11 cellular contexts compared by ENCODE assay signal in the genomic region with DNA sequence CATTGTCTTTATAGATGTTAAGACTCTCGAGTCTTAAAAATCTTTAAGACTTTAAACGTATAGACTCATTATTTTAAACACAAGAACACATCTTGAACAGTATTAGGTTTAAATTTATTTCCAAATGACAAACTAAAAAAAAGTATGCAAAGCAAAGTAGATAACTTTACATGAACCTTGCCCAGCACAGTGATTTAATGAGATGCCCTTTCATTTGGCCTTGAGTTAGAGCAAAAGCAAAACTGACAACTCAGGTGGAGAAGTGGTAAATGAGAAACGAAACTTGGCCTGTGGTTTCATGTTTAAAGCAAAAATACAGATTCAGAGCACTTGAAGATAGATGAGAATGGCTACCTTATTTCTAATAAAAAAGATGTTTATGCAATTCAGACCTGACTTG. TPM values are rescaled to one million over a fixed set of nuclear protein-coding genes. Genes with fewer than 3 reads are reported as not detected.
DNase-seq lines count a peak whose midpoint lies in the region; ATAC-seq and TF ChIP-seq lines count a peak whose summit lies in the region.
"Had no signal": no experiment of that assay in that cellular context is flagged by ENCODE, and none has a peak within 500 bp of the region (broad histone marks: within the 10 kb centered on the region; RNA-seq: fewer than 3 reads in every experiment).

No MANE protein-coding gene starts in this region.

- intact Hi-C loops in tibial artery (cut with DNase I; ENCODE audit: low total_unique reads) = no loop called here

- no peak overlapping the region for H2AFZ ChIP-seq in OCI-LY1 (ENCODE audit: low read length)

- peaks cover 3% of the 10 kb centered on the region for H3K36me3 Mint-ChIP-seq in CD4-positive, CD25-positive, alpha-beta regulatory T cell

- peak in 2 of 3 donors; percentile 44 to 91 for DNase-seq in CD4-positive, CD25-positive, alpha-beta regulatory T cell
- DNase-seq in NCI-H69 (lab: John Stamatoyannopoulos, UW) (no peak), cerebellar cortex (ENCODE audit: low spot score) (no peak), tibial artery (no peak), dermis blood vessel endothelial cell (no peak)
- DNase-seq: esophagus squamous epithelium had no signal

- no peaks in the 10 kb centered on the region for H3K9me2 ChIP-seq in OCI-LY1 (ENCODE audit: low read depth, low read length)

- H3K9me3 ChIP-seq in CD4-positive, CD25-positive, alpha-beta regulatory T cell (ENCODE audit: control insufficient read depth in 2 of 2, low read length in 2 of 2) = no peaks in the 10 kb centered on the region
- no peaks in the 10 kb centered on the region for H3K9me3 ChIP-seq in OCI-LY1 (ENCODE audit: low read length)
- no peaks in the 10 kb centered on the region for H3K9me3 ChIP-seq in tibial artery
- H3K9me3 ChIP-seq: esophagus squamous epithelium had no signal

- H3F3A ChIP-seq in OCI-LY1 (ENCODE audit: insufficient read depth, low read length) = no peaks in the 10 kb centered on the region

- H3K9me3 Mint-ChIP-seq in CD4-positive, CD25-positive, alpha-beta regulatory T cell = peaks cover 0 to 2% (median 0%) of the 10 kb centered on the region in 7 donors

- H3K79me2 ChIP-seq in OCI-LY1 (ENCODE audit: insufficient read depth, low read length) = no peaks in the 10 kb centered on the region

- peaks cover 2% of the 10 kb centered on the region for H3K36me3 ChIP-seq in CD4-positive, CD25-positive, alpha-beta regulatory T cell (ENCODE audit: control insufficient read depth, insufficient read depth, low read length)
- H3K36me3 ChIP-seq in OCI-LY1 (ENCODE audit: insufficient read depth, low read length) (no peaks in the 10 kb centered on the region), tibial artery (no peaks in the 10 kb centered on the region)
- H3K36me3 ChIP-seq: esophagus squamous epithelium had no signal

- TF ChIP-seq CTCF in OCI-LY1 (IDR thresholded peaks at IDR 0.05; ENCODE audit: low read length) (no peak), tibial artery (IDR thresholded peaks at IDR 0.05) (no peak)

- peak overlapping the region; percentile 18 to 50 (median 34) for H3K4me3 Mint-ChIP-seq in CD4-positive, CD25-positive, alpha-beta regulatory T cell

- H4K20me1 ChIP-seq in OCI-LY1 (ENCODE audit: insufficient read depth, low read length) = no peaks in the 10 kb centered on the region

- peak overlapping the region; percentile 47; the same call in 1 of the 2 replicates for H3K4me2 ChIP-seq in OCI-LY1 (ENCODE audit: low read length)

- H3K27me3 ChIP-seq in CD4-positive, CD25-positive, alpha-beta regulatory T cell (ENCODE audit: control insufficient read depth, insufficient read depth, low read length) = no peaks in the 10 kb centered on the region
- H3K27me3 ChIP-seq in OCI-LY1 (ENCODE audit: insufficient read depth, low read length) (no peaks in the 10 kb centered on the region), tibial artery (no peaks in the 10 kb centered on the region)
- H3K27me3 ChIP-seq: esophagus squamous epithelium had no signal

- peak; percentile 76 to 82 for ATAC-seq in CD4-positive, CD25-positive, alpha-beta regulatory T cell (ENCODE audit: low read depth in 2 of 2)
- ATAC-seq in GM19043 (IDR thresholded peaks at IDR 0.05; ENCODE audit: low read depth, unreplicated experiment) (peak; percentile 40), HG02938 (IDR thresholded peaks at IDR 0.05; ENCODE audit: unreplicated experiment) (peak; percentile 59)

- no peak overlapping the region for H3K9ac ChIP-seq in OCI-LY1 (ENCODE audit: low read length)

- peak overlapping the region; percentile 11 to 77 (median 42) for H3K27ac Mint-ChIP-seq in CD4-positive, CD25-positive, alpha-beta regulatory T cell

- H3K4me3 ChIP-seq in CD4-positive, CD25-positive, alpha-beta regulatory T cell (ENCODE audit: low read depth, low read length) = peak overlapping the region; percentile 63
- H3K4me3 ChIP-seq in OCI-LY1 (ENCODE audit: low read depth, low read length, poor library complexity, severe bottlenecking) (no peak overlapping the region), tibial artery (no peak overlapping the region)
- H3K4me3 ChIP-seq: esophagus squamous epithelium had no signal

- peak overlapping the region; percentile 70 for H3K27ac ChIP-seq in CD4-positive, CD25-positive, alpha-beta regulatory T cell (ENCODE audit: insufficient read depth, low read length, poor library complexity, severe bottlenecking)
- H3K27ac ChIP-seq in OCI-LY1 (ENCODE audit: low read depth, low read length, poor library complexity, severe bottlenecking) (peak overlapping the region; percentile 73), tibial artery (no peak overlapping the region)
- H3K27ac ChIP-seq: C4-2B, esophagus squamous epithelium had no signal

- peaks cover 6% of the 10 kb centered on the region for H3K4me1 ChIP-seq in CD4-positive, CD25-positive, alpha-beta regulatory T cell (ENCODE audit: control insufficient read depth, insufficient read depth, low read length, poor library complexity, severe bottlenecking)
- H3K4me1 ChIP-seq in OCI-LY1 (ENCODE audit: insufficient read depth, low read length, severe bottlenecking) (peaks cover 26% of the 10 kb centered on the region), tibial artery (no peaks in the 10 kb centered on the region)
- H3K4me1 ChIP-seq: esophagus squamous epithelium had no signal

- H3K27me3 Mint-ChIP-seq in CD4-positive, CD25-positive, alpha-beta regulatory T cell = no peaks in the 10 kb centered on the region

- peaks cover 22 to 37% (median 27%) of the 10 kb centered on the region in 4 donors for H3K4me1 Mint-ChIP-seq in CD4-positive, CD25-positive, alpha-beta regulatory T cell

RNA-seq across cellular contexts. Expression of gene GPR15, which starts 8.6 kb away (rescaled TPM):
- total RNA-seq in CD4-positive, CD25-positive, alpha-beta regulatory T cell = 5.7 TPM
- 10 to 100 TPM in 2 of 4 donors, 1 to 10 TPM in 2; 8.6 to 72.4 (median 9.8) TPM for polyA plus RNA-seq in CD4-positive, CD25-positive, alpha-beta regulatory T cell
- not detected in 2 replicates for total RNA-seq in dermis blood vessel endothelial cell

RNA-seq across cellular contexts. Expression of gene CLDND1, which starts 17.6 kb away (rescaled TPM):
- total RNA-seq in CD4-positive, CD25-positive, alpha-beta regulatory T cell = 266 TPM
- 100 to 1,000 TPM; 193 to 320 (median 249) TPM for polyA plus RNA-seq in CD4-positive, CD25-positive, alpha-beta regulatory T cell
- 153 and 260 TPM in 2 replicates for total RNA-seq in dermis blood vessel endothelial cell

RNA-seq across cellular contexts. Expression of gene OR5K2, which starts 42.9 kb away (rescaled TPM):
- not detected for total RNA-seq in CD4-positive, CD25-positive, alpha-beta regulatory T cell
- polyA plus RNA-seq in CD4-positive, CD25-positive, alpha-beta regulatory T cell = not detected
- total RNA-seq in dermis blood vessel endothelial cell = not detected in 2 replicates
- total RNA-seq: esophagus squamous epithelium, mononuclear cell had no signal

RNA-seq across cellular contexts. Expression of gene CPOX, which starts 53.1 kb away (rescaled TPM):
- total RNA-seq in CD4-positive, CD25-positive, alpha-beta regulatory T cell = 22.8 TPM
- 1 to 10 TPM; 7.1 to 9.5 (median 7.2) TPM for polyA plus RNA-seq in CD4-positive, CD25-positive, alpha-beta regulatory T cell
- 26.0 and 33.2 TPM in 2 replicates for total RNA-seq in dermis blood vessel endothelial cell

Comparison
In these comparisons a context has a peak if more than half of its experiments do, and no peak if none do; other contexts are left out.
1. DNase-seq: peak in CD4-positive, CD25-positive, alpha-beta regulatory T cell (2 of 3); none in NCI-H69 (single experiment), cerebellar cortex (single experiment), tibial artery (0 of 2) and dermis blood vessel endothelial cell (single experiment).
2. H3K27ac ChIP-seq: peak in CD4-positive, CD25-positive, alpha-beta regulatory T cell (single experiment) and OCI-LY1 (single experiment); none in tibial artery (0 of 2).
3. Peak in every context shown above with its lines, with median percentiles within 50 percentile points of each other: ATAC-seq.